23 cellular contexts compared by ENCODE assay signal in the genomic region with DNA sequence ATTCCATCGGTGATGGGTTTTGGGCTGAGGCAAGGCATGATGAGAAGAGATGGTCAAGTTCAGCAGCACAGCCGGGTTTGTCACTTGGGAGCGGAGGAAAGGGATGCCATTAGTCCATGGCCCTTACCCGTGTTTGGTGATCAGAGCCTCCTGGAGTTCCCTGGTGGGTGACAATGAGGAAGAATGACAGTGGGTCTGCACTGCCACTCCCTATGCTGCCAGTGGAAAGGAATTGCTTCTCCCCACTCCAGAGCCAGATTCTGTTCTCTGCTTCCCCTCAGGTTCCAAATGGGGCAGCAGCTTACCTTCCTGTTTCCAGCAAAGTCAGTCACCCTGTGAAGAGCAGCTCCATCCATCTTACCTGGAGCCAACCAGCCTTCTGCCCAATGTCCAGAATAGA.
"Had no signal": no experiment of that assay in that cellular context is flagged by ENCODE, and none has a peak within 500 bp of the region (broad histone marks: within the 10 kb centered on the region; RNA-seq: fewer than 3 reads in every experiment).

No MANE protein-coding gene starts in this region.

- H3K4me3 ChIP-seq: gastrocnemius medialis, left lung, mucosa of descending colon, psoas muscle, sigmoid colon, testis, tibial artery had no signal

- H3K9me3 ChIP-seq: gastrocnemius medialis, mucosa of descending colon, neutrophil, psoas muscle, testis had no signal

- H3K36me3 Mint-ChIP-seq: mesothelial cell of epicardium; naive B cell; natural killer cell treated with Interleukin-12 subunit alpha and Interleukin-12 subunit beta and Interleukin-15 and Interleukin-18, amount 100 ng/mL, for 72 hours; stimulated activated effector memory CD8-positive, alpha-beta T cell treated with anti-CD3 and anti-CD28 coated beads, Interleukin-12 subunit alpha, Interleukin-12 subunit beta, amount 100 ng/mL, for 72 hours; type B pancreatic cell had no signal

- H3K4me3 Mint-ChIP-seq: effector memory CD8-positive, alpha-beta T cell; mesothelial cell of epicardium; naive B cell; natural killer cell treated with Interleukin-12 subunit alpha and Interleukin-12 subunit beta and Interleukin-15 and Interleukin-18, amount 100 ng/mL, for 72 hours; neural crest cell; stimulated activated effector memory CD8-positive, alpha-beta T cell treated with anti-CD3 and anti-CD28 coated beads, Interleukin-12 subunit alpha, Interleukin-12 subunit beta, amount 100 ng/mL, for 72 hours; type B pancreatic cell had no signal

- ATAC-seq: effector memory CD8-positive, alpha-beta T cell; gastrocnemius medialis; left cardiac atrium; left lung; mucosa of descending colon; psoas muscle; right cardiac atrium had no signal

- DNase-seq: dermis blood vessel endothelial cell; effector memory CD8-positive, alpha-beta T cell; foreskin fibroblast; gastrocnemius medialis; left cardiac atrium; left lung; mesenchymal stem cell; mucosa of descending colon; naive B cell; psoas muscle; right cardiac atrium; sigmoid colon; stimulated activated CD4-positive, alpha-beta T cell treated with anti-CD3 and anti-CD28 coated beads, Interleukin-4, amount 100 ng/mL, for 24 hours; stimulated activated naive CD4-positive, alpha-beta T cell treated with Interleukin-2 at 50 U/mL for 16 hours; substantia nigra; testis; tibial artery had no signal

- H3K36me3 ChIP-seq: gastrocnemius medialis, left lung, neutrophil, sigmoid colon, tibial artery had no signal

- H3K27me3 ChIP-seq: gastrocnemius medialis, testis had no signal

- H3K27ac ChIP-seq: gastrocnemius medialis, left lung, neutrophil, psoas muscle, sigmoid colon, testis, tibial artery had no signal

- H3K4me1 ChIP-seq: gastrocnemius medialis, left lung, psoas muscle, testis, tibial artery had no signal

- H3K27ac Mint-ChIP-seq: effector memory CD8-positive, alpha-beta T cell; mesothelial cell of epicardium; naive B cell; natural killer cell treated with Interleukin-12 subunit alpha and Interleukin-12 subunit beta and Interleukin-15 and Interleukin-18, amount 100 ng/mL, for 72 hours; stimulated activated effector memory CD8-positive, alpha-beta T cell treated with anti-CD3 and anti-CD28 coated beads, Interleukin-12 subunit alpha, Interleukin-12 subunit beta, amount 100 ng/mL, for 72 hours; type B pancreatic cell had no signal

- H3K9me3 Mint-ChIP-seq: effector memory CD8-positive, alpha-beta T cell; mesothelial cell of epicardium; natural killer cell treated with Interleukin-12 subunit alpha and Interleukin-12 subunit beta and Interleukin-15 and Interleukin-18, amount 100 ng/mL, for 72 hours; neural crest cell; stimulated activated effector memory CD8-positive, alpha-beta T cell treated with anti-CD3 and anti-CD28 coated beads, Interleukin-12 subunit alpha, Interleukin-12 subunit beta, amount 100 ng/mL, for 72 hours had no signal

- H3K4me1 Mint-ChIP-seq: naive B cell; neural crest cell; stimulated activated effector memory CD8-positive, alpha-beta T cell treated with anti-CD3 and anti-CD28 coated beads, Interleukin-12 subunit alpha, Interleukin-12 subunit beta, amount 100 ng/mL, for 72 hours had no signal
